In the genomic region with DNA sequence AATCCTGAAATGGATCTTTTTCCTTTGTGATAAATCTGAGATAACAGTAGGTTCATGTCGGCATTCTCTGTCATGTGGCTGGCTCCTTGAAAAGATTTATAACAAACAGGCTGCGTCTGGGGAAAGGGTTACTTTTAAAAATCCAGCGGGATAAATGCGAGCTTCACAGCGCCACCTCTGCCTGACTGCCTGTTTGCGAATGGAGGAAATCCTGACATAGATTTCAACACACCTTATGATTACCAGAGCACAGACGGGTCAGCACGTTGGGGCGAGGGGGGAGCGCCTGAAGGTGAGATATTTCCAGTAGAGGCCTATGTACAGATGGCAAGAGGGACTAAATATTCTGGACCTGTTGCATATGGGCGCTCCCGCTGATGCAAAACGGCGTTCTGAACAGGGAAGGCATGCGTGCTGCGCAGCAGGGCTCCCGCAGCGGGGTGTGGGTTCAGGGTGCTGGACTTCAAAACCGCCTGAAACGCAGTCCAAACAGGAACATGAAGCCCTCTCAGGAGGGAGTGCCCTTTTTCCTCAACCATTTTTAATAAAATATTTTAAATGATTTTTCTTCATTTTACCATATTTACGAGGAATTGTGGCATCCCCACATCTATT, we compare ENCODE assay signal across 21 cellular contexts.
DNase-seq lines count a peak whose midpoint lies in the region; ATAC-seq and TF ChIP-seq lines count a peak whose summit lies in the region.
"Had no signal": no experiment of that assay in that cellular context is flagged by ENCODE, and none has a peak within 500 bp of the region (broad histone marks: within the 10 kb centered on the region; RNA-seq: fewer than 3 reads in every experiment).

No MANE protein-coding gene starts in this region.

- no peak overlapping the region for H3K4me3 Mint-ChIP-seq in activated naive CD4-positive, alpha-beta T cell treated with anti-CD3 and anti-CD28 coated beads for 36 hours
- H3K4me3 Mint-ChIP-seq: activated CD4-positive, alpha-beta memory T cell treated with anti-CD3 and anti-CD28 coated beads, Interleukin-2, amount 10 ng/mL, durations not matched to agents 7 days and 5 days; activated naive CD4-positive, alpha-beta T cell treated with anti-CD3 and anti-CD28 coated beads, Interleukin-2, amount 10 ng/mL, durations not matched to agents 7 days and 5 days; nephron progenitor cell; WTC11 had no signal

- H3K9me3 Mint-ChIP-seq in activated naive CD4-positive, alpha-beta T cell treated with anti-CD3 and anti-CD28 coated beads for 36 hours, result no peaks in the 10 kb centered on the region
- H3K9me3 Mint-ChIP-seq: activated CD4-positive, alpha-beta memory T cell treated with anti-CD3 and anti-CD28 coated beads, Interleukin-2, amount 10 ng/mL, durations not matched to agents 7 days and 5 days; activated naive CD4-positive, alpha-beta T cell treated with anti-CD3 and anti-CD28 coated beads, Interleukin-2, amount 10 ng/mL, durations not matched to agents 7 days and 5 days; WTC11 had no signal

- H3K4me1 ChIP-seq in upper lobe of left lung, result no peaks in the 10 kb centered on the region
- H3K4me1 ChIP-seq: psoas muscle had no signal

- TF ChIP-seq EP300 in upper lobe of left lung (IDR thresholded peaks at IDR 0.05), result no peak

- DNase-seq in Right ventricle myocardium superior, result no peak
- no peak for DNase-seq in left ventricle myocardium superior
- peak; percentile 1 for DNase-seq in MG63
- peak; percentile 57 for DNase-seq in left kidney (ENCODE audit: low read depth, low spot score)
- peak in 1 of 2 donors; percentile 41 for DNase-seq in upper lobe of left lung
- no peak for DNase-seq in activated naive CD4-positive, alpha-beta T cell treated with anti-CD3 and anti-CD28 coated beads for 36 hours
- DNase-seq: activated CD4-positive, alpha-beta memory T cell treated with anti-CD3 and anti-CD28 coated beads, Interleukin-2, amount 10 ng/mL, durations not matched to agents 7 days and 5 days; activated naive CD4-positive, alpha-beta T cell treated with anti-CD3 and anti-CD28 coated beads, Interleukin-2, amount 10 ng/mL, durations not matched to agents 7 days and 5 days; activated T-cell treated with anti-CD3 and anti-CD28 coated beads, Interleukin-2, amount 50 U/mL, for 1 hour; C1 segment of cervical spinal cord; cerebellar nuclear complex; GOT3; NCI-H1092 treated with DMSO at 0.1 percent for 48 hours; NCI-H2029 treated with DMSO at 0.1 percent for 48 hours; NCI-H446 treated with DMSO at 0.1 percent for 48 hours; nephron progenitor cell; NK-92 treated with Interleukin-12 subunit alpha and Interleukin-12 subunit beta, amount 100 ng/mL, for 24 hours; psoas muscle had no signal

- H3K4me1 Mint-ChIP-seq in activated naive CD4-positive, alpha-beta T cell treated with anti-CD3 and anti-CD28 coated beads for 36 hours (ENCODE audit: low read depth), result no peaks in the 10 kb centered on the region
- H3K4me1 Mint-ChIP-seq: activated CD4-positive, alpha-beta memory T cell treated with anti-CD3 and anti-CD28 coated beads, Interleukin-2, amount 10 ng/mL, durations not matched to agents 7 days and 5 days; activated naive CD4-positive, alpha-beta T cell treated with anti-CD3 and anti-CD28 coated beads, Interleukin-2, amount 10 ng/mL, durations not matched to agents 7 days and 5 days had no signal

- CTCF ChIA-PET in activated naive CD4-positive, alpha-beta T cell treated with anti-CD3 and anti-CD28 coated beads for 36 hours (lab: Charles Lee), result no interaction called here

- ATAC-seq in Right ventricle myocardium superior (ENCODE audit: poor library complexity) (peak; percentile 45), left ventricle myocardium superior (no peak), upper lobe of left lung (ENCODE audit: low FRiP score in 2 of 2) (peak; percentile 21 to 58), GM19035 (IDR thresholded peaks at IDR 0.05; ENCODE audit: unreplicated experiment) (no peak), GM19395 (IDR thresholded peaks at IDR 0.05; ENCODE audit: unreplicated experiment) (no peak)
- ATAC-seq: psoas muscle had no signal

- H3K27ac Mint-ChIP-seq in activated naive CD4-positive, alpha-beta T cell treated with anti-CD3 and anti-CD28 coated beads for 36 hours, result no peak overlapping the region
- H3K27ac Mint-ChIP-seq: activated CD4-positive, alpha-beta memory T cell treated with anti-CD3 and anti-CD28 coated beads, Interleukin-2, amount 10 ng/mL, durations not matched to agents 7 days and 5 days; activated naive CD4-positive, alpha-beta T cell treated with anti-CD3 and anti-CD28 coated beads, Interleukin-2, amount 10 ng/mL, durations not matched to agents 7 days and 5 days; nephron progenitor cell; WTC11 had no signal

- TF ChIP-seq POLR2A in upper lobe of left lung (IDR thresholded peaks at IDR 0.05), result no peak

- TF ChIP-seq CTCF in upper lobe of left lung (IDR thresholded peaks at IDR 0.05), result no peak

- H3K27me3 ChIP-seq in MG63, result no peaks in the 10 kb centered on the region
- H3K27me3 ChIP-seq in upper lobe of left lung, result no peaks in the 10 kb centered on the region

- intact Hi-C loops in Right ventricle myocardium superior (cut with DNase I) (no loop called here), left ventricle myocardium superior (cut with micrococcal nuclease) (no loop called here)
- intact Hi-C loops in activated naive CD4-positive, alpha-beta T cell treated with anti-CD3 and anti-CD28 coated beads for 36 hours (cut with micrococcal nuclease), result no loop called here

- no peaks in the 10 kb centered on the region for H3K36me3 Mint-ChIP-seq in activated naive CD4-positive, alpha-beta T cell treated with anti-CD3 and anti-CD28 coated beads for 36 hours (ENCODE audit: low read depth)
- H3K36me3 Mint-ChIP-seq: activated naive CD4-positive, alpha-beta T cell treated with anti-CD3 and anti-CD28 coated beads, Interleukin-2, amount 10 ng/mL, durations not matched to agents 7 days and 5 days; WTC11 had no signal

- no peak overlapping the region for H3K27ac ChIP-seq in upper lobe of left lung
- H3K27ac ChIP-seq: psoas muscle had no signal

- peaks cover 20% of the 10 kb centered on the region for H3K27me3 Mint-ChIP-seq in activated naive CD4-positive, alpha-beta T cell treated with anti-CD3 and anti-CD28 coated beads for 36 hours (ENCODE audit: low read depth)

- H3K9me3 ChIP-seq in MG63, result no peaks in the 10 kb centered on the region; the same call in 1 of the 2 replicates
- no peaks in the 10 kb centered on the region for H3K9me3 ChIP-seq in upper lobe of left lung

- WGBS in upper lobe of left lung, 2 donors, result 49 to 58% methylated on average over 21 of the region's 21 CpGs

- H3K36me3 ChIP-seq in MG63, result no peaks in the 10 kb centered on the region
- H3K36me3 ChIP-seq in upper lobe of left lung, result no peaks in the 10 kb centered on the region

- H3K4me3 ChIP-seq in MG63 (no peak overlapping the region), upper lobe of left lung (no peak overlapping the region)
- H3K4me3 ChIP-seq: psoas muscle had no signal

Comparison
In these comparisons a context has a peak if more than half of its experiments do, and no peak if none do; other contexts are left out.
1. ATAC-seq: peak in Right ventricle myocardium superior (single experiment) and upper lobe of left lung (2 of 2); none in left ventricle myocardium superior (single experiment), GM19035 (single experiment) and GM19395 (single experiment).
2. DNase-seq: peak in MG63 (single experiment) and left kidney (single experiment); none in Right ventricle myocardium superior (single experiment), left ventricle myocardium superior (single experiment) and activated naive CD4-positive, alpha-beta T cell treated with anti-CD3 and anti-CD28 coated beads for 36 hours (single experiment).